ENCODE assay signal across 1 cellular context in the genomic region with DNA sequence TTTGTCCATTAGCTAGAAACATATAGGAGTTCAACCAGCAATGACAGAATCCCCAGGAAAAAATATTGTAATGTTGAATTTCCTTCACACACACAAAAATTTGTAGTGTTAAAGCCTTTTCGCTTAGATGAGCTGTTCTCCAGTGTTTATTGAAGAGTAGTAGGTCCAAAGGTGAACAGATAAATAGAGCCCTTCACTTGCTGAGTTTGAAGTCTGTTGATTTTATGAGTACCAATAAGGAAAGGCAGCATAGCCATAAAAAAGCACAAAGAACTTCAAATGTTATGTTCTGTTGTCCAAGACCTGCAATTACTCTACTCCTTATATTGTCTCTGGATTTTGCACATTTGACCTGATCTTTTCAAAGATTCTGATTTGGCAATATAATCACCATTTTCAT.
TF ChIP-seq lines count a peak whose summit lies in the region.

No MANE protein-coding gene starts in this region.

TF ChIP-seq in HepG2, 621 proteins besides CTCF, POLR2A, EP300 and RAD21 (continued from another document):
- TF ChIP-seq, protein P1, sequence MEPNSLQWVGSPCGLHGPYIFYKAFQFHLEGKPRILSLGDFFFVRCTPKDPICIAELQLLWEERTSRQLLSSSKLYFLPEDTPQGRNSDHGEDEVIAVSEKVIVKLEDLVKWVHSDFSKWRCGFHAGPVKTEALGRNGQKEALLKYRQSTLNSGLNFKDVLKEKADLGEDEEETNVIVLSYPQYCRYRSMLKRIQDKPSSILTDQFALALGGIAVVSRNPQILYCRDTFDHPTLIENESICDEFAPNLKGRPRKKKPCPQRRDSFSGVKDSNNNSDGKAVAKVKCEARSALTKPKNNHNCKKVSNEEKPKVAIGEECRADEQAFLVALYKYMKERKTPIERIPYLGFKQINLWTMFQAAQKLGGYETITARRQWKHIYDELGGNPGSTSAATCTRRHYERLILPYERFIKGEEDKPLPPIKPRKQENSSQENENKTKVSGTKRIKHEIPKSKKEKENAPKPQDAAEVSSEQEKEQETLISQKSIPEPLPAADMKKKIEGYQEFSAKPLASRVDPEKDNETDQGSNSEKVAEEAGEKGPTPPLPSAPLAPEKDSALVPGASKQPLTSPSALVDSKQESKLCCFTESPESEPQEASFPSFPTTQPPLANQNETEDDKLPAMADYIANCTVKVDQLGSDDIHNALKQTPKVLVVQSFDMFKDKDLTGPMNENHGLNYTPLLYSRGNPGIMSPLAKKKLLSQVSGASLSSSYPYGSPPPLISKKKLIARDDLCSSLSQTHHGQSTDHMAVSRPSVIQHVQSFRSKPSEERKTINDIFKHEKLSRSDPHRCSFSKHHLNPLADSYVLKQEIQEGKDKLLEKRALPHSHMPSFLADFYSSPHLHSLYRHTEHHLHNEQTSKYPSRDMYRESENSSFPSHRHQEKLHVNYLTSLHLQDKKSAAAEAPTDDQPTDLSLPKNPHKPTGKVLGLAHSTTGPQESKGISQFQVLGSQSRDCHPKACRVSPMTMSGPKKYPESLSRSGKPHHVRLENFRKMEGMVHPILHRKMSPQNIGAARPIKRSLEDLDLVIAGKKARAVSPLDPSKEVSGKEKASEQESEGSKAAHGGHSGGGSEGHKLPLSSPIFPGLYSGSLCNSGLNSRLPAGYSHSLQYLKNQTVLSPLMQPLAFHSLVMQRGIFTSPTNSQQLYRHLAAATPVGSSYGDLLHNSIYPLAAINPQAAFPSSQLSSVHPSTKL (CRISPR knock-in tag; IDR thresholded peaks at IDR 0.05): 0 out of 2 replicates have a peak, but pooled peaks have one; percentile 20
- no peak for TF ChIP-seq GFI1 (CRISPR knock-in tag; IDR thresholded peaks at IDR 0.05; ENCODE audit: borderline replicate concordance)
TF ChIP-seq in HepG2: peak in this region for 2.
